ENCODE assay signal across 9 cellular contexts in genomic region chr9:88537743-88538055, GRCh38. TPM values are rescaled to one million over a fixed set of nuclear protein-coding genes. Genes with fewer than 3 reads are reported as not detected.
A peak's percentile ranks its signal among the peaks of the same experiment; 100 is the strongest.
DNase-seq lines count a peak whose midpoint lies in the region; ATAC-seq and TF ChIP-seq lines count a peak whose summit lies in the region.
"Had no signal": no experiment of that assay in that cellular context is flagged by ENCODE, and none has a peak within 500 bp of the region (broad histone marks: within the 10 kb centered on the region; RNA-seq: fewer than 3 reads in every experiment).

No MANE protein-coding gene starts in this region.

- H3K27me3 Mint-ChIP-seq in stimulated activated naive CD8-positive, alpha-beta T cell treated with anti-CD3 and anti-CD28 coated beads, Interleukin-15, amount 100 ng/mL, for 72 hours = peaks cover 79% of the 10 kb centered on the region

- H3K4me3 ChIP-seq in ascending aorta = peak overlapping the region in 1 of 2 donors; percentile 8

- peaks cover 32% of the 10 kb centered on the region for H3K4me1 Mint-ChIP-seq in stimulated activated naive CD8-positive, alpha-beta T cell treated with anti-CD3 and anti-CD28 coated beads, Interleukin-15, amount 100 ng/mL, for 72 hours

- no peaks in the 10 kb centered on the region for H3K27me3 ChIP-seq in ascending aorta

- H3K27ac ChIP-seq in ascending aorta = peak overlapping the region; percentile 93

- intact Hi-C loops in ascending aorta (cut with DNase I) = loop anchor here (2.0 to 5.0 kb wide), 6 partner anchors 67 to 810 kb away; partner anchors contain the start of genes CDK20, CKS2 and CTSL

- DNase-seq in CD1c-positive myeloid dendritic cell (ENCODE audit: extremely low spot score) = peak; percentile 66
- DNase-seq in Kasumi-1 (lab: John Stamatoyannopoulos, UW) = peak; percentile 64 to 72
- peak; percentile 71 to 94 for DNase-seq in ascending aorta (ENCODE audit: low spot score in 2 of 2)
- peak; percentile 54 to 74 for DNase-seq in hippocampal formation (lab: John Stamatoyannopoulos, UW)
- DNase-seq in stimulated activated naive CD8-positive, alpha-beta T cell treated with anti-CD3 and anti-CD28 coated beads, Interleukin-15, amount 100 ng/mL, for 72 hours = peak; percentile 17 to 42
- no peak for DNase-seq in NCI-H526 (lab: John Stamatoyannopoulos, UW)
- no peak for DNase-seq in activated gamma-delta T cell treated with Interleukin-2 at 50 U/mL for 16 hours

- peaks cover 4 to 8% of the 10 kb centered on the region in 2 donors for H3K4me1 ChIP-seq in ascending aorta

- no peak overlapping the region for H3K27ac Mint-ChIP-seq in stimulated activated naive CD8-positive, alpha-beta T cell treated with anti-CD3 and anti-CD28 coated beads, Interleukin-15, amount 100 ng/mL, for 72 hours
- H3K27ac Mint-ChIP-seq: activated naive CD8-positive, alpha-beta T cell had no signal

- no peaks in the 10 kb centered on the region for H3K36me3 ChIP-seq in ascending aorta

- TF ChIP-seq CTCF in ascending aorta (IDR thresholded peaks at IDR 0.05) = no peak

- no peaks in the 10 kb centered on the region for H3K9me3 ChIP-seq in ascending aorta

- no peak overlapping the region for H3K4me3 Mint-ChIP-seq in stimulated activated naive CD8-positive, alpha-beta T cell treated with anti-CD3 and anti-CD28 coated beads, Interleukin-15, amount 100 ng/mL, for 72 hours
- H3K4me3 Mint-ChIP-seq: activated naive CD8-positive, alpha-beta T cell had no signal

- ATAC-seq in stimulated activated naive CD8-positive, alpha-beta T cell treated with anti-CD3 and anti-CD28 coated beads, Interleukin-15, amount 100 ng/mL, for 72 hours = peak; percentile 70
- ATAC-seq in HG03135 (IDR thresholded peaks at IDR 0.05; ENCODE audit: unreplicated experiment) = no peak

- no peaks in the 10 kb centered on the region for H3K9me3 Mint-ChIP-seq in stimulated activated naive CD8-positive, alpha-beta T cell treated with anti-CD3 and anti-CD28 coated beads, Interleukin-15, amount 100 ng/mL, for 72 hours

RNA-seq across cellular contexts. Expression of gene NXNL2, which starts 2.7 kb away (rescaled TPM):
- total RNA-seq in ascending aorta = not detected

Comparison
In these comparisons a context has a peak if more than half of its experiments do, and no peak if none do; other contexts are left out.
1. DNase-seq: peak in CD1c-positive myeloid dendritic cell (single experiment), Kasumi-1 (2 of 2), ascending aorta (2 of 2), hippocampal formation (2 of 2) and stimulated activated naive CD8-positive, alpha-beta T cell treated with anti-CD3 and anti-CD28 coated beads, Interleukin-15, amount 100 ng/mL, for 72 hours (2 of 2); none in NCI-H526 (0 of 2) and activated gamma-delta T cell treated with Interleukin-2 at 50 U/mL for 16 hours (single experiment).